ENCODE assay signal across 9 cellular contexts in genomic region chr5:68290260-68290674, GRCh38.
DNase-seq lines count a peak whose midpoint lies in the region; FAIRE-seq and TF ChIP-seq lines count a peak whose summit lies in the region.
"Had no signal": no experiment of that assay in that cellular context is flagged by ENCODE, and none has a peak within 500 bp of the region (broad histone marks: within the 10 kb centered on the region; RNA-seq: fewer than 3 reads in every experiment).

No MANE protein-coding gene starts in this region.

- H3K4me3 ChIP-seq in esophagus muscularis mucosa = peak overlapping the region in 2 of 4 donors; percentile 27 to 56
- H3K4me3 ChIP-seq in muscle layer of duodenum (ENCODE audit: low read depth in 1 of 2, low read length in 2 of 2) = peak overlapping the region; percentile 37 to 52
- H3K4me3 ChIP-seq: BLaER1 treated with 17β-estradiol and CSF1 and Interleukin-3, amounts not matched to agents 10 nM and 100 nM had no signal

- intact Hi-C loops in esophagus muscularis mucosa (cut with DNase I) = no loop called here

- H3K36me3 Mint-ChIP-seq in activated naive CD8-positive, alpha-beta T cell = peaks cover 10% of the 10 kb centered on the region
- H3K36me3 Mint-ChIP-seq in activated naive CD8-positive, alpha-beta T cell treated with anti-CD3 and anti-CD28 coated beads for 36 hours = peaks cover 27% of the 10 kb centered on the region

- H3K27me3 ChIP-seq in esophagus muscularis mucosa (no peaks in the 10 kb centered on the region), muscle layer of duodenum (ENCODE audit: low read depth, low read length) (no peaks in the 10 kb centered on the region)
- H3K27me3 ChIP-seq: BLaER1 treated with 17β-estradiol and CSF1 and Interleukin-3, amounts not matched to agents 10 nM and 100 nM had no signal

- no peaks in the 10 kb centered on the region for H3K9me3 Mint-ChIP-seq in activated naive CD8-positive, alpha-beta T cell (ENCODE audit: low read depth)
- H3K9me3 Mint-ChIP-seq in activated naive CD8-positive, alpha-beta T cell treated with anti-CD3 and anti-CD28 coated beads for 36 hours = no peaks in the 10 kb centered on the region

- H3K4me1 ChIP-seq in esophagus muscularis mucosa (peaks cover 56 to 82% (median 80%) of the 10 kb centered on the region in 4 donors), muscle layer of duodenum (ENCODE audit: control insufficient read depth in 1 of 2, insufficient read depth in 2 of 2, low read length in 2 of 2) (peaks cover 26 to 62% of the 10 kb centered on the region in 2 donors)

- no peak for TF ChIP-seq EP300 in esophagus muscularis mucosa (IDR thresholded peaks at IDR 0.05)

- H3K4me3 Mint-ChIP-seq in activated naive CD8-positive, alpha-beta T cell = no peak overlapping the region
- H3K4me3 Mint-ChIP-seq in activated naive CD8-positive, alpha-beta T cell treated with anti-CD3 and anti-CD28 coated beads for 36 hours = no peak overlapping the region

- H3K27ac Mint-ChIP-seq in activated naive CD8-positive, alpha-beta T cell = peak overlapping the region; percentile 66
- H3K27ac Mint-ChIP-seq in activated naive CD8-positive, alpha-beta T cell treated with anti-CD3 and anti-CD28 coated beads for 36 hours = no peak overlapping the region

- DNase-seq in activated naive CD8-positive, alpha-beta T cell treated with anti-CD3 and anti-CD28 coated beads for 36 hours = no peak
- DNase-seq in esophagus muscularis mucosa (ENCODE audit: extremely low spot score) (no peak), GM13976 (ENCODE audit: low spot score) (no peak), RCC 7860 (ENCODE audit: low spot score) (no peak), SIG-M5 (lab: John Stamatoyannopoulos, UW) (no peak)
- no peak for DNase-seq in activated CD4-positive, CD25-positive, alpha-beta regulatory T cell treated with anti-CD3 and anti-CD28 coated beads, Interleukin-2, amount 50 U/mL, for 72 hours

- TF ChIP-seq CTCF in esophagus muscularis mucosa (IDR thresholded peaks at IDR 0.05) (no peak), GM13976 (IDR thresholded peaks at IDR 0.05; ENCODE audit: borderline replicate concordance, control extremely low read depth, extremely low read depth, insufficient read depth, missing control alignments) (no peak)

- H3K4me1 Mint-ChIP-seq in activated naive CD8-positive, alpha-beta T cell (ENCODE audit: low read depth) = peaks cover 64% of the 10 kb centered on the region
- H3K4me1 Mint-ChIP-seq in activated naive CD8-positive, alpha-beta T cell treated with anti-CD3 and anti-CD28 coated beads for 36 hours = peaks cover 65% of the 10 kb centered on the region

- TF ChIP-seq POLR2A in esophagus muscularis mucosa (IDR thresholded peaks at IDR 0.05; ENCODE audit: low read depth) = no peak

- no peak for FAIRE-seq in RCC 7860 (lab: Jason Lieb, UNC)

- WGBS in esophagus muscularis mucosa = 32% methylated on average over 4 of the region's 4 CpGs

- H3K9me3 ChIP-seq in esophagus muscularis mucosa = no peaks in the 10 kb centered on the region
- H3K9me3 ChIP-seq in muscle layer of duodenum (ENCODE audit: control insufficient read depth in 1 of 2, low read length in 2 of 2) = no peaks in the 10 kb centered on the region
- H3K9me3 ChIP-seq: BLaER1 treated with 17β-estradiol and CSF1 and Interleukin-3, amounts not matched to agents 10 nM and 100 nM had no signal

- H3K36me3 ChIP-seq in esophagus muscularis mucosa (peaks cover 31 to 38% (median 32%) of the 10 kb centered on the region in 4 donors), muscle layer of duodenum (ENCODE audit: control insufficient read depth in 1 of 2, insufficient read depth in 2 of 2, low read length in 2 of 2) (peaks cover 21 to 26% of the 10 kb centered on the region in 2 donors)

- H3K27me3 Mint-ChIP-seq in activated naive CD8-positive, alpha-beta T cell = no peaks in the 10 kb centered on the region
- H3K27me3 Mint-ChIP-seq in activated naive CD8-positive, alpha-beta T cell treated with anti-CD3 and anti-CD28 coated beads for 36 hours = no peaks in the 10 kb centered on the region

- H3K27ac ChIP-seq in esophagus muscularis mucosa (replicated peaks in 1 of 4) = peak overlapping the region; percentile 80 to 89 (median 86)
- H3K27ac ChIP-seq in muscle layer of duodenum (ENCODE audit: low read length) = peak overlapping the region; percentile 88
- H3K27ac ChIP-seq: BLaER1 treated with 17β-estradiol and CSF1 and Interleukin-3, amounts not matched to agents 10 nM and 100 nM had no signal

- in situ Hi-C loops in GM13976 (cut with MboI; ENCODE audit: low sequenced_read_pairs, unreplicated experiment) = loop anchor here (25.0 kb wide), 2 partner anchors 372 to 722 kb away; no protein-coding TSS in a partner anchor
